In genomic region chr6:17725083-17725482, GRCh38 we compare ENCODE assay signal across 1 cellular context.
A peak's percentile ranks its signal among the peaks of the same experiment; 100 is the strongest.
TF ChIP-seq lines count a peak whose summit lies in the region.

No MANE protein-coding gene starts in this region.

TF ChIP-seq in HepG2, 621 proteins besides CTCF, POLR2A, EP300 and RAD21 (continued from another document and continues in another):
- TF ChIP-seq SETDB1 (CRISPR knock-in tag; IDR thresholded peaks at IDR 0.05; ENCODE audit: borderline replicate concordance) (no peak), ZNF335 (CRISPR knock-in tag; IDR thresholded peaks at IDR 0.05) (no peak), ZSCAN29 (CRISPR knock-in tag; conservative IDR thresholded peaks at IDR 0.05) (no peak), MED1 (CRISPR knock-in tag; IDR thresholded peaks at IDR 0.05) (peak; percentile 52; the same call in 1 of the 2 replicates), NFYB (CRISPR knock-in tag; IDR thresholded peaks at IDR 0.05) (peak; percentile 49), NKX3-1 (CRISPR knock-in tag; IDR thresholded peaks at IDR 0.05) (no peak), ZNF639 (CRISPR knock-in tag; conservative IDR thresholded peaks at IDR 0.05) (no peak), FOXA3 (CRISPR knock-in tag; IDR thresholded peaks at IDR 0.05) (peak; percentile 30; the same call in 1 of the 2 replicates), CBX5 (CRISPR knock-in tag; IDR thresholded peaks at IDR 0.05; ENCODE audit: borderline replicate concordance) (no peak), ATF4 (CRISPR knock-in tag; IDR thresholded peaks at IDR 0.05) (no peak), ERF (CRISPR knock-in tag; IDR thresholded peaks at IDR 0.05) (peak; percentile 66), NFE2L2 (IDR thresholded peaks at IDR 0.05; ENCODE audit: low read length) (no peak), MATR3 (CRISPR knock-in tag; IDR thresholded peaks at IDR 0.05) (no peak), ZNF878 (CRISPR knock-in tag; IDR thresholded peaks at IDR 0.05) (no peak), ZNF609 (CRISPR knock-in tag; IDR thresholded peaks at IDR 0.05; ENCODE audit: borderline replicate concordance) (no peak), RAD51 (IDR thresholded peaks at IDR 0.05; ENCODE audit: borderline replicate concordance) (no peak), CCAR2 (optimal IDR thresholded peaks at IDR 0.05; ENCODE audit: low read depth, low read length) (no peak), ZFY (CRISPR knock-in tag; IDR thresholded peaks at IDR 0.05) (peak; percentile 51; the same call in 1 of the 2 replicates), HDAC2 (CRISPR knock-in tag; IDR thresholded peaks at IDR 0.05) (peak; percentile 37; the same call in 1 of the 2 replicates), GATAD2A (CRISPR knock-in tag; IDR thresholded peaks at IDR 0.05) (peak; percentile 72), ATF5 (CRISPR knock-in tag; IDR thresholded peaks at IDR 0.05; ENCODE audit: low read depth) (no peak), ZKSCAN5 (CRISPR knock-in tag; IDR thresholded peaks at IDR 0.05) (no peak), YY1 (IDR thresholded peaks at IDR 0.05; ENCODE audit: insufficient read depth, insufficient replicate concordance, low read depth, low read length) (peak; percentile 63), ZMAT5 (CRISPR knock-in tag; IDR thresholded peaks at IDR 0.05; ENCODE audit: borderline replicate concordance, low read depth) (no peak), NRL (CRISPR knock-in tag; IDR thresholded peaks at IDR 0.05; ENCODE audit: borderline replicate concordance) (no peak), PAXIP1 (CRISPR knock-in tag; conservative IDR thresholded peaks at IDR 0.05) (peak; percentile 70), ZMYM3 (CRISPR knock-in tag; IDR thresholded peaks at IDR 0.05) (peak; percentile 84), ZNF782 (CRISPR knock-in tag; IDR thresholded peaks at IDR 0.05; ENCODE audit: borderline replicate concordance) (no peak), NR2F2 (IDR thresholded peaks at IDR 0.05; ENCODE audit: borderline replicate concordance, low read depth) (no peak), GPBP1L1 (CRISPR knock-in tag; IDR thresholded peaks at IDR 0.05) (no peak), ZBTB25 (CRISPR knock-in tag; IDR thresholded peaks at IDR 0.05) (no peak), ARNT (IDR thresholded peaks at IDR 0.05) (no peak), HOMEZ (CRISPR knock-in tag; IDR thresholded peaks at IDR 0.05; ENCODE audit: low read depth) (peak; percentile 81), GFI1 (CRISPR knock-in tag; IDR thresholded peaks at IDR 0.05; ENCODE audit: borderline replicate concordance) (no peak), CEBPB (IDR thresholded peaks at IDR 0.05; ENCODE audit: borderline replicate concordance, low read depth, low read length) (no peak), IKZF1 (IDR thresholded peaks at IDR 0.05) (no peak), ADNP (CRISPR knock-in tag; IDR thresholded peaks at IDR 0.05) (no peak), MTA3 (CRISPR knock-in tag; IDR thresholded peaks at IDR 0.05) (no peak), ZNF605 (CRISPR knock-in tag; IDR thresholded peaks at IDR 0.05) (peak; percentile 69; the same call in 1 of the 2 replicates)
- TF ChIP-seq, protein P1, sequence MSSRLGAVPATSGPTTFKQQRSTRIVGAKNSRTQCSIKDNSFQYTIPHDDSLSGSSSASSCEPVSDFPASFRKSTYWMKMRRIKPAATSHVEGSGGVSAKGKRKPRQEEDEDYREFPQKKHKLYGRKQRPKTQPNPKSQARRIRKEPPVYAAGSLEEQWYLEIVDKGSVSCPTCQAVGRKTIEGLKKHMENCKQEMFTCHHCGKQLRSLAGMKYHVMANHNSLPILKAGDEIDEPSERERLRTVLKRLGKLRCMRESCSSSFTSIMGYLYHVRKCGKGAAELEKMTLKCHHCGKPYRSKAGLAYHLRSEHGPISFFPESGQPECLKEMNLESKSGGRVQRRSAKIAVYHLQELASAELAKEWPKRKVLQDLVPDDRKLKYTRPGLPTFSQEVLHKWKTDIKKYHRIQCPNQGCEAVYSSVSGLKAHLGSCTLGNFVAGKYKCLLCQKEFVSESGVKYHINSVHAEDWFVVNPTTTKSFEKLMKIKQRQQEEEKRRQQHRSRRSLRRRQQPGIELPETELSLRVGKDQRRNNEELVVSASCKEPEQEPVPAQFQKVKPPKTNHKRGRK (CRISPR knock-in tag; IDR thresholded peaks at IDR 0.05), result no peak
- TF ChIP-seq, protein P2, sequence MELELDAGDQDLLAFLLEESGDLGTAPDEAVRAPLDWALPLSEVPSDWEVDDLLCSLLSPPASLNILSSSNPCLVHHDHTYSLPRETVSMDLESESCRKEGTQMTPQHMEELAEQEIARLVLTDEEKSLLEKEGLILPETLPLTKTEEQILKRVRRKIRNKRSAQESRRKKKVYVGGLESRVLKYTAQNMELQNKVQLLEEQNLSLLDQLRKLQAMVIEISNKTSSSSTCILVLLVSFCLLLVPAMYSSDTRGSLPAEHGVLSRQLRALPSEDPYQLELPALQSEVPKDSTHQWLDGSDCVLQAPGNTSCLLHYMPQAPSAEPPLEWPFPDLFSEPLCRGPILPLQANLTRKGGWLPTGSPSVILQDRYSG (CRISPR knock-in tag; IDR thresholded peaks at IDR 0.05), result no peak
- TF ChIP-seq, protein P3, sequence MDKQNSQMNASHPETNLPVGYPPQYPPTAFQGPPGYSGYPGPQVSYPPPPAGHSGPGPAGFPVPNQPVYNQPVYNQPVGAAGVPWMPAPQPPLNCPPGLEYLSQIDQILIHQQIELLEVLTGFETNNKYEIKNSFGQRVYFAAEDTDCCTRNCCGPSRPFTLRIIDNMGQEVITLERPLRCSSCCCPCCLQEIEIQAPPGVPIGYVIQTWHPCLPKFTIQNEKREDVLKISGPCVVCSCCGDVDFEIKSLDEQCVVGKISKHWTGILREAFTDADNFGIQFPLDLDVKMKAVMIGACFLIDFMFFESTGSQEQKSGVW (CRISPR knock-in tag; IDR thresholded peaks at IDR 0.05; ENCODE audit: borderline replicate concordance), result no peak
